ENCODE assay signal across 24 cellular contexts in the genomic region with DNA sequence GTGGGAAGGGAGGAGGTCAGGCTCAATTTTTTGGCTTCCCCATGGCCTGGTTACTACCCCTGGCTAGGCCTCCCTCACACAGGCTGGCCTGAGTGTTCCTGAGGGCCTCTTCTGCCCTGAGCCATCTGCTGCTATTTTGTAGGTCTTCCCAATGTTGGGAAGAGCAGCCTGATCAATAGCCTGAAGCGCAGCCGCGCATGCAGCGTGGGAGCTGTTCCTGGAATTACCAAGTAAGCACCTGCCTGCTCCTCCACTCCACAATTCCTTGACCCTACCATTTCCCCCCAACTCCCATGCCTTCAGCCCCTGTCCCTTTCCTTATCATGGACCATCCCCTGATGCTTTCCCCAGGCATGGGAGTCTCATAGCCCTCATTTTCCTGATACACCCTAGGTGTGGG. TPM values are rescaled to one million over a fixed set of nuclear protein-coding genes. Genes with fewer than 3 reads are reported as not detected.
"Had no signal": no experiment of that assay in that cellular context is flagged by ENCODE, and none has a peak within 500 bp of the region (broad histone marks: within the 10 kb centered on the region; RNA-seq: fewer than 3 reads in every experiment).

No MANE protein-coding gene starts in this region.

- H3K36me3 ChIP-seq: transverse colon had no signal

- ATAC-seq: mucosa of descending colon; naive thymus-derived CD4-positive, alpha-beta T cell; psoas muscle; stimulated activated naive B cell treated with anti-CD40 and anti-IgM and Interleukin-4, amounts not matched to agents 10 μg/mL and 1 μg/mL and 100 μg/mL, for 72 hours; stimulated activated naive CD8-positive, alpha-beta T cell treated with anti-CD3 and anti-CD28 coated beads, Interleukin-15, Interleukin-2, amounts not matched to agents 100 U/mL and 50 U/mL, for 24 hours had no signal

- H3K27me3 Mint-ChIP-seq: naive thymus-derived CD4-positive, alpha-beta T cell; natural killer cell treated with Interleukin-12 subunit alpha and Interleukin-12 subunit beta and Interleukin-15 and Interleukin-18, amount 100 ng/mL, for 72 hours; stimulated activated naive B cell treated with anti-CD40 and anti-IgM and Interleukin-4, amounts not matched to agents 10 μg/mL and 1 μg/mL and 100 μg/mL, for 72 hours had no signal

- H3K27ac Mint-ChIP-seq: natural killer cell treated with Interleukin-12 subunit alpha and Interleukin-12 subunit beta and Interleukin-15 and Interleukin-18, amount 100 ng/mL, for 72 hours had no signal

- H3K4me1 Mint-ChIP-seq: stimulated activated naive B cell treated with anti-CD40 and anti-IgM and Interleukin-4, amounts not matched to agents 10 μg/mL and 1 μg/mL and 100 μg/mL, for 72 hours had no signal

- H3K27ac ChIP-seq: left ventricle myocardium inferior, parathyroid adenoma, psoas muscle, right lobe of liver, skin epidermis, stomach, testis, thyroid gland, transverse colon, upper lobe of left lung had no signal

- H3K4me3 ChIP-seq: left ventricle myocardium inferior, lung, mucosa of descending colon, psoas muscle, right lobe of liver, skin epidermis, stomach, testis, thyroid gland, transverse colon, upper lobe of left lung had no signal

- DNase-seq: hypothalamus; islet precursor cell; left ventricle myocardium inferior; midbrain; mucosa of descending colon; naive thymus-derived CD4-positive, alpha-beta T cell; nucleus accumbens; psoas muscle; right lobe of liver; stimulated activated CD4-positive, alpha-beta T cell treated with anti-CD3 and anti-CD28 coated beads, Interleukin-12 subunit alpha, Interleukin-12 subunit beta, amount 100 ng/mL, for 4 hours; stimulated activated CD4-positive, alpha-beta T cell treated with anti-CD3 and anti-CD28 coated beads, Interleukin-15, amount 100 ng/mL, for 24 hours; stimulated activated CD4-positive, alpha-beta T cell treated with anti-CD3 and anti-CD28 coated beads, Interleukin-2, amount 100 ng/mL, for 24 hours; stimulated activated CD4-positive, alpha-beta T cell treated with anti-CD3 and anti-CD28 coated beads, Interleukin-4, amount 100 ng/mL, for 1 hour; stimulated activated naive B cell treated with anti-CD40 and anti-IgM and Interleukin-4, amounts not matched to agents 10 μg/mL and 1 μg/mL and 100 μg/mL, for 72 hours; stimulated activated naive CD8-positive, alpha-beta T cell treated with anti-CD3 and anti-CD28 coated beads, Interleukin-15, Interleukin-2, amounts not matched to agents 100 U/mL and 50 U/mL, for 24 hours; stomach; testis; thyroid gland; transverse colon; upper lobe of left lung had no signal

- H3K27me3 ChIP-seq: right lobe of liver, stomach, testis, thyroid gland, transverse colon, upper lobe of left lung had no signal

- H3K9ac ChIP-seq: parathyroid adenoma had no signal

- H3K4me1 ChIP-seq: left ventricle myocardium inferior, parathyroid adenoma, psoas muscle, right lobe of liver, stomach, testis, thyroid gland, transverse colon, upper lobe of left lung had no signal

- H2AFZ ChIP-seq: parathyroid adenoma had no signal

- H3K4me3 Mint-ChIP-seq: naive thymus-derived CD4-positive, alpha-beta T cell; natural killer cell treated with Interleukin-12 subunit alpha and Interleukin-12 subunit beta and Interleukin-15 and Interleukin-18, amount 100 ng/mL, for 72 hours; stimulated activated naive B cell treated with anti-CD40 and anti-IgM and Interleukin-4, amounts not matched to agents 10 μg/mL and 1 μg/mL and 100 μg/mL, for 72 hours had no signal

- H3K9me3 ChIP-seq: left ventricle myocardium inferior, mucosa of descending colon, psoas muscle, right lobe of liver, stomach, testis, thyroid gland, transverse colon, upper lobe of left lung had no signal

- H3K9me3 Mint-ChIP-seq: naive thymus-derived CD4-positive, alpha-beta T cell; natural killer cell treated with Interleukin-12 subunit alpha and Interleukin-12 subunit beta and Interleukin-15 and Interleukin-18, amount 100 ng/mL, for 72 hours; stimulated activated naive B cell treated with anti-CD40 and anti-IgM and Interleukin-4, amounts not matched to agents 10 μg/mL and 1 μg/mL and 100 μg/mL, for 72 hours had no signal

RNA-seq across cellular contexts. Expression of a gene that starts 54.8 kb away (rescaled TPM):
- total RNA-seq: natural killer cell treated with Interleukin-12 subunit alpha and Interleukin-12 subunit beta and Interleukin-15 and Interleukin-18, amount 100 ng/mL, for 72 hours had no signal
